Comparison of ENCODE assay signal across 20 cellular contexts in the genomic region with DNA sequence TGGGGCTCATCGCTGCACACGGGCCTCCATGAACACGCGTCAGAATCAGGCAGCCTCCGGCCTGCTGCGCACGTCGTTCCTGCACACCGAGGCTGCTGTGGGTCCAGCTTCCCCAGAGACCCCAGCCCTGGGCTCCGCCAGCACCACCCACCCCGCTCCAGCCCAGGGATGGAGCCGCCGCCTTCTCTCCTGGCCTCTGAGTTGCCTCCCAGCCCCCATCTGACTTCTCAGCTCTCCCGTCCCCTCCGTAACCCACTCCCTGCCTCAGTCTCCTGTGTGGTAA.
"Had no signal": no experiment of that assay in that cellular context is flagged by ENCODE, and none has a peak within 500 bp of the region (broad histone marks: within the 10 kb centered on the region; RNA-seq: fewer than 3 reads in every experiment).

No MANE protein-coding gene starts in this region.

- DNase-seq: cerebellar nuclear complex; cortex of kidney; effector CD4-positive, alpha-beta T cell; hypothalamus; immature natural killer cell; mesenchymal stem cell; mucosa of descending colon; naive B cell; nephron progenitor cell; psoas muscle; right cardiac atrium; sigmoid colon; stimulated activated CD4-positive, alpha-beta T cell treated with anti-CD3 and anti-CD28 coated beads, Interleukin-4, amount 100 ng/mL, for 4 hours; stimulated activated naive CD8-positive, alpha-beta T cell treated with anti-CD3 and anti-CD28 coated beads, Interleukin-15, Interleukin-2, amounts not matched to agents 100 U/mL and 50 U/mL, for 24 hours; transverse colon had no signal

- H3K4me1 Mint-ChIP-seq: immature natural killer cell, mesothelial cell of epicardium, naive B cell had no signal

- H3K4me3 ChIP-seq: mucosa of descending colon, psoas muscle, sigmoid colon, transverse colon, vagina had no signal

- ATAC-seq: mucosa of descending colon; psoas muscle; right cardiac atrium; stimulated activated memory B cell treated with anti-CD40 and anti-IgM and Interleukin-4, amounts not matched to agents 10 μg/mL and 1 μg/mL and 100 μg/mL, for 72 hours; stimulated activated naive CD8-positive, alpha-beta T cell treated with anti-CD3 and anti-CD28 coated beads, Interleukin-15, Interleukin-2, amounts not matched to agents 100 U/mL and 50 U/mL, for 24 hours had no signal

- H3K9me3 Mint-ChIP-seq: immature natural killer cell had no signal

- H3K36me3 ChIP-seq: neutrophil, sigmoid colon, transverse colon, vagina had no signal

- H3K27ac ChIP-seq: neutrophil, parathyroid adenoma, psoas muscle, sigmoid colon, transverse colon, vagina had no signal

- H3K36me3 Mint-ChIP-seq: immature natural killer cell; mesothelial cell of epicardium; stimulated activated memory B cell treated with anti-CD40 and anti-IgM and Interleukin-4, amounts not matched to agents 10 μg/mL and 1 μg/mL and 100 μg/mL, for 72 hours had no signal

- H3K9ac ChIP-seq: parathyroid adenoma had no signal

- H3K4me3 Mint-ChIP-seq: immature natural killer cell; mesothelial cell of epicardium; naive B cell; nephron progenitor cell; stimulated activated memory B cell treated with anti-CD40 and anti-IgM and Interleukin-4, amounts not matched to agents 10 μg/mL and 1 μg/mL and 100 μg/mL, for 72 hours had no signal

- H3K27me3 ChIP-seq: neutrophil, vagina had no signal

- H3K4me1 ChIP-seq: parathyroid adenoma, psoas muscle, sigmoid colon, transverse colon, vagina had no signal

- H3K9me3 ChIP-seq: mucosa of descending colon, neutrophil, psoas muscle, sigmoid colon, transverse colon, vagina had no signal

- H2AFZ ChIP-seq: parathyroid adenoma had no signal

- H3K27ac Mint-ChIP-seq: immature natural killer cell; mesothelial cell of epicardium; naive B cell; nephron progenitor cell; stimulated activated memory B cell treated with anti-CD40 and anti-IgM and Interleukin-4, amounts not matched to agents 10 μg/mL and 1 μg/mL and 100 μg/mL, for 72 hours had no signal
